8 cellular contexts compared by ENCODE assay signal in genomic region chr3:53044371-53045106, GRCh38. TPM values are rescaled to one million over a fixed set of nuclear protein-coding genes. Genes with fewer than 3 reads are reported as not detected.
DNase-seq lines count a peak whose midpoint lies in the region; ATAC-seq, FAIRE-seq and TF ChIP-seq lines count a peak whose summit lies in the region.

No MANE protein-coding gene starts in this region.

- H3K9me2 ChIP-seq in hepatocyte (replicated peaks; ENCODE audit: insufficient read depth), result no peaks in the 10 kb centered on the region

- H3K9ac ChIP-seq in astrocyte (ENCODE audit: low read length) (peak overlapping the region; percentile 71), rectal smooth muscle tissue (ENCODE audit: low read length) (peak overlapping the region; percentile 28)

- H3K4me3 ChIP-seq in GM12865 (ENCODE audit: low read depth, low read length) (peak overlapping the region; percentile 57), SJCRH30 (peak overlapping the region; percentile 65), astrocyte (ENCODE audit: insufficient read depth, low read depth, low read length) (peak overlapping the region; percentile 68), hepatocyte (peak overlapping the region; percentile 94), rectal smooth muscle tissue (ENCODE audit: low read length) (peak overlapping the region; percentile 90)

- H3K27me3 ChIP-seq in SJCRH30, result no peaks in the 10 kb centered on the region
- H3K27me3 ChIP-seq in astrocyte (ENCODE audit: insufficient read depth, low read length), result peaks cover 2% of the 10 kb centered on the region
- no peaks in the 10 kb centered on the region for H3K27me3 ChIP-seq in hepatocyte
- H3K27me3 ChIP-seq in rectal smooth muscle tissue (ENCODE audit: control insufficient read depth, insufficient read depth, low read length), result no peaks in the 10 kb centered on the region

- DNase-seq in GM12865 (ENCODE audit: low read depth) (peak; percentile 52), SJCRH30 (peak; percentile 42 to 52), astrocyte (ENCODE audit: low read depth) (peak; percentile 36), hepatocyte (ENCODE audit: low spot score) (peak; percentile 47), cortex of kidney (lab: John Stamatoyannopoulos, UW) (no peak)

- no peak overlapping the region for H3K27ac ChIP-seq in SJCRH30
- no peak overlapping the region for H3K27ac ChIP-seq in astrocyte (ENCODE audit: low read depth, low read length)
- peak overlapping the region; percentile 88 for H3K27ac ChIP-seq in hepatocyte
- peak overlapping the region; percentile 87 for H3K27ac ChIP-seq in rectal smooth muscle tissue (ENCODE audit: low read depth, low read length)

- peak overlapping the region; percentile 93 for H3K4me3 Mint-ChIP-seq in astrocyte (ENCODE audit: unreplicated experiment)

- H3K79me2 ChIP-seq in astrocyte (ENCODE audit: insufficient read depth, low read length), result peaks cover 3% of the 10 kb centered on the region
- H3K79me2 ChIP-seq in hepatocyte, result peaks cover 43% of the 10 kb centered on the region

- no peaks in the 10 kb centered on the region for H3K36me3 Mint-ChIP-seq in astrocyte (ENCODE audit: low read depth, unreplicated experiment)

- FAIRE-seq in astrocyte (lab: Jason Lieb, UNC), result no peak

- H3K4me2 ChIP-seq in astrocyte (ENCODE audit: low read length) (peak overlapping the region; percentile 87), hepatocyte (peak overlapping the region; percentile 95)

- H2AFZ ChIP-seq in astrocyte (ENCODE audit: low read depth, low read length) (peak overlapping the region; percentile 86), hepatocyte (peak overlapping the region; percentile 99)

- peaks cover 9% of the 10 kb centered on the region for H4K20me1 ChIP-seq in astrocyte (ENCODE audit: insufficient read depth, low read length)
- H4K20me1 ChIP-seq in hepatocyte (ENCODE audit: insufficient read depth, poor library complexity, severe bottlenecking), result no peaks in the 10 kb centered on the region

- peaks cover 8% of the 10 kb centered on the region for H3K4me1 Mint-ChIP-seq in astrocyte (ENCODE audit: low read depth, unreplicated experiment)

- WGBS in hepatocyte (ENCODE audit: low lambda C conversion rate, missing lambda C conversion rate), result 12% methylated on average over 33 of the region's 33 CpGs

- H3K27me3 Mint-ChIP-seq in astrocyte (ENCODE audit: low read depth, unreplicated experiment), result peaks cover 6% of the 10 kb centered on the region

- H3K9me3 ChIP-seq in SJCRH30 (replicated peaks) (no peaks in the 10 kb centered on the region), astrocyte (ENCODE audit: insufficient read depth, low read depth, low read length) (no peaks in the 10 kb centered on the region), hepatocyte (ENCODE audit: low read depth) (no peaks in the 10 kb centered on the region)

- peaks cover 2% of the 10 kb centered on the region for H3K9me3 Mint-ChIP-seq in astrocyte (ENCODE audit: unreplicated experiment)

- ATAC-seq in HG02870 (IDR thresholded peaks at IDR 0.05; ENCODE audit: unreplicated experiment), result peak; percentile 18
- ATAC-seq in GM18858 (IDR thresholded peaks at IDR 0.05; ENCODE audit: unreplicated experiment), result no peak

- H3K36me3 ChIP-seq in SJCRH30 (no peaks in the 10 kb centered on the region), astrocyte (ENCODE audit: insufficient read depth, low read length) (no peaks in the 10 kb centered on the region), hepatocyte (replicated peaks; ENCODE audit: insufficient read depth, low read depth) (no peaks in the 10 kb centered on the region), rectal smooth muscle tissue (ENCODE audit: control insufficient read depth, insufficient read depth, low read length) (no peaks in the 10 kb centered on the region)

- H3K4me1 ChIP-seq in SJCRH30 (no peaks in the 10 kb centered on the region), astrocyte (ENCODE audit: insufficient read depth, low read length) (peaks cover 7% of the 10 kb centered on the region), hepatocyte (ENCODE audit: insufficient read depth) (peaks cover 14% of the 10 kb centered on the region), rectal smooth muscle tissue (ENCODE audit: control insufficient read depth, insufficient read depth, low read length) (peaks cover 4% of the 10 kb centered on the region)

- TF ChIP-seq CTCF in GM12865 (IDR thresholded peaks at IDR 0.05; ENCODE audit: insufficient read depth, low read depth, low read length, missing control alignments), result no peak
- no peak for TF ChIP-seq CTCF in astrocyte (IDR thresholded peaks at IDR 0.05; ENCODE audit: insufficient read depth, low read depth, low read length)
- TF ChIP-seq CTCF in hepatocyte (IDR thresholded peaks at IDR 0.05; ENCODE audit: poor library complexity), result no peak

- H3K27ac Mint-ChIP-seq in astrocyte (ENCODE audit: unreplicated experiment), result peak overlapping the region; percentile 79

RNA-seq across cellular contexts. Expression of gene SFMBT1, which starts 1.3 kb away (rescaled TPM):
- 13.9 and 15.4 TPM in 2 replicates for total RNA-seq in SJCRH30 (2014; rRNA removed; shearing (Covaris generic))
- total RNA-seq in astrocyte (3.2 and 5.5 TPM in 2 replicates), hepatocyte (12.0 and 18.1 TPM in 2 replicates)
- polyA plus RNA-seq in hepatocyte, result 5.8 and 8.5 TPM in 2 replicates

Comparison
In these comparisons a context has a peak if more than half of its experiments do, and no peak if none do; other contexts are left out.
1. H3K27ac ChIP-seq: peak in hepatocyte (single experiment) and rectal smooth muscle tissue (single experiment); none in SJCRH30 (single experiment) and astrocyte (single experiment).
2. Peak in every context shown above with its lines, with median percentiles within 50 percentile points of each other: H3K4me3 ChIP-seq.